ENCODE assay signal across 8 cellular contexts in genomic region chr2:230668939-230669303, GRCh38. TPM values are rescaled to one million over a fixed set of nuclear protein-coding genes. Genes with fewer than 3 reads are reported as not detected.
DNase-seq lines count a peak whose midpoint lies in the region; ATAC-seq and TF ChIP-seq lines count a peak whose summit lies in the region.

No MANE protein-coding gene starts in this region.

- H3K27ac ChIP-seq in heart right ventricle = peak overlapping the region in 8 of 10 donors; percentile 13 to 83 (median 58)

- H3K4me3 ChIP-seq in heart right ventricle = no peak overlapping the region

- DNase-seq in heart right ventricle (no peak), germinal center (ENCODE audit: low spot score) (no peak), DMS 273 treated with DMSO at 0.1 percent for 48 hours (lab: John Stamatoyannopoulos, UW) (no peak), NCI-H345 (lab: John Stamatoyannopoulos, UW) (no peak), HCEC 1CT (no peak)

- no peaks in the 10 kb centered on the region for H3K9me3 ChIP-seq in heart right ventricle

- 70 to 77% methylated on average over 2 of the region's 2 CpGs for WGBS in heart right ventricle, 2 donors

- H3K4me1 ChIP-seq in heart right ventricle = peaks cover 0 to 65% (median 14%) of the 10 kb centered on the region in 9 donors

- peak; percentile 33 for ATAC-seq in GM18502 (IDR thresholded peaks at IDR 0.05; ENCODE audit: poor library complexity, unreplicated experiment)
- peak; percentile 34 for ATAC-seq in GM21529 (IDR thresholded peaks at IDR 0.05; ENCODE audit: unreplicated experiment)
- ATAC-seq in HG03571 (IDR thresholded peaks at IDR 0.05; ENCODE audit: unreplicated experiment) = peak; percentile 11
- peak in 4 of 8 donors; percentile 10 to 15 (median 12) for ATAC-seq in heart right ventricle

- TF ChIP-seq CTCF in heart right ventricle (IDR thresholded peaks at IDR 0.05) = no peak

- no peaks in the 10 kb centered on the region for H3K27me3 ChIP-seq in heart right ventricle

- H3K36me3 ChIP-seq in heart right ventricle = no peaks in the 10 kb centered on the region

- intact Hi-C loops in heart right ventricle (cut with DNase I) = no loop called here

RNA-seq across cellular contexts. Expression of gene CAB39, which starts 43.7 kb away (rescaled TPM):
- 10 to 100 TPM; 72.6 to 99.7 (median 91.1) TPM for total RNA-seq in heart right ventricle
- 10 to 100 TPM; 17.3 to 26.2 TPM for polyA plus RNA-seq in heart right ventricle
